In the genomic region with DNA sequence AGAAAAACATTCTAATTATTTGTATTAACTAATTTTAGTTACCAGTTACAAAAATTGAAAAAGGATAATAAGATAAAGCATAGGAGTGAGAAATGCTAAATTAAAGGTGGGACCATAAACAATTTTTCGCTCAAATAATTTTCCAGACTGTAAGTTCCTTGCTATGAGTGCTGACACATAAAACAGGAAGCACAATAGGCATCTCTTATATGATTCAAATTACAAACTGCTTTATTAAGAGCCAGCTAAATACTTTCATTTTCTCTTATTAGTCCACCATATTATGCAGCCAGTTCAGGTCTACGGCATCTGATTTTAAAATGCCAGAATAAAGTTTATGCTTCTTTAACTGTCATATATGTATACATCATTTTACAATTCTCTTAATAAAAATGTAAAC, we compare ENCODE assay signal across 9 cellular contexts. TPM values are rescaled to one million over a fixed set of nuclear protein-coding genes. Genes with fewer than 3 reads are reported as not detected.
DNase-seq lines count a peak whose midpoint lies in the region; ATAC-seq and TF ChIP-seq lines count a peak whose summit lies in the region.
"Had no signal": no experiment of that assay in that cellular context is flagged by ENCODE, and none has a peak within 500 bp of the region (broad histone marks: within the 10 kb centered on the region; RNA-seq: fewer than 3 reads in every experiment).

No MANE protein-coding gene starts in this region.

- peaks cover 20 to 28% of the 10 kb centered on the region in 2 donors for H3K4me1 Mint-ChIP-seq in natural killer cell treated with Interleukin-12 subunit alpha and Interleukin-12 subunit beta and Interleukin-15 and Interleukin-18, amount 100 ng/mL, for 72 hours (ENCODE audit: low read depth in 2 of 2)

- H3K27ac Mint-ChIP-seq in natural killer cell treated with Interleukin-12 subunit alpha and Interleukin-12 subunit beta and Interleukin-15 and Interleukin-18, amount 100 ng/mL, for 72 hours, result peak overlapping the region; percentile 67 to 76

- no peaks in the 10 kb centered on the region for H3K27me3 Mint-ChIP-seq in natural killer cell treated with Interleukin-12 subunit alpha and Interleukin-12 subunit beta and Interleukin-15 and Interleukin-18, amount 100 ng/mL, for 72 hours

- no peaks in the 10 kb centered on the region for H3K9me3 Mint-ChIP-seq in natural killer cell treated with Interleukin-12 subunit alpha and Interleukin-12 subunit beta and Interleukin-15 and Interleukin-18, amount 100 ng/mL, for 72 hours

- H3K4me3 ChIP-seq in NB4 (ENCODE audit: low read depth, low read length), result peak overlapping the region; percentile 8
- H3K4me3 ChIP-seq in choroid plexus epithelial cell (ENCODE audit: low read depth, low read length), result no peak overlapping the region
- H3K4me3 ChIP-seq: upper lobe of left lung had no signal

- peak overlapping the region; percentile 63 for H3K4me3 Mint-ChIP-seq in natural killer cell treated with Interleukin-12 subunit alpha and Interleukin-12 subunit beta and Interleukin-15 and Interleukin-18, amount 100 ng/mL, for 72 hours

- TF ChIP-seq CTCF in GM10266 (IDR thresholded peaks at IDR 0.05; ENCODE audit: control insufficient read depth, insufficient read depth, low read depth, missing control alignments) (no peak), NB4 (IDR thresholded peaks at IDR 0.05; ENCODE audit: low read depth, low read length) (no peak), choroid plexus epithelial cell (conservative IDR thresholded peaks at IDR 0.05; ENCODE audit: low read depth, low read length) (no peak)

- ATAC-seq in natural killer cell treated with Interleukin-12 subunit alpha and Interleukin-12 subunit beta and Interleukin-15 and Interleukin-18, amount 100 ng/mL, for 72 hours, result no peak
- ATAC-seq in HG03135 (IDR thresholded peaks at IDR 0.05; ENCODE audit: unreplicated experiment), result no peak
- no peak for ATAC-seq in HG02981 (IDR thresholded peaks at IDR 0.05; ENCODE audit: unreplicated experiment)

- H3K36me3 Mint-ChIP-seq in natural killer cell treated with Interleukin-12 subunit alpha and Interleukin-12 subunit beta and Interleukin-15 and Interleukin-18, amount 100 ng/mL, for 72 hours, result no peaks in the 10 kb centered on the region

- TF ChIP-seq POLR2A in NB4 (IDR thresholded peaks at IDR 0.05; ENCODE audit: extremely low read depth, insufficient read length), result no peak

- DNase-seq in GM10266 (ENCODE audit: extremely low spot score) (peak; percentile 34), NB4 (ENCODE audit: low read depth) (peak; percentile 15), choroid plexus epithelial cell (ENCODE audit: low read depth) (peak; percentile 53), T1000 (lab: John Stamatoyannopoulos, UW) (no peak)
- DNase-seq in natural killer cell treated with Interleukin-12 subunit alpha and Interleukin-12 subunit beta and Interleukin-15 and Interleukin-18, amount 100 ng/mL, for 72 hours (ENCODE audit: low spot score), result no peak
- DNase-seq: NCI-H226, upper lobe of left lung had no signal

RNA-seq across cellular contexts. Expression of a gene that starts 4.4 kb away (rescaled TPM):
- total RNA-seq in natural killer cell treated with Interleukin-12 subunit alpha and Interleukin-12 subunit beta and Interleukin-15 and Interleukin-18, amount 100 ng/mL, for 72 hours, result 10 to 100 TPM; 45.0 to 57.3 TPM

RNA-seq across cellular contexts. Expression of a gene that starts 12.3 kb away (rescaled TPM):
- total RNA-seq in natural killer cell treated with Interleukin-12 subunit alpha and Interleukin-12 subunit beta and Interleukin-15 and Interleukin-18, amount 100 ng/mL, for 72 hours, result 10 to 100 TPM in 1 of 2 donors, 1 to 10 TPM in 1; 7.0 to 13.3 TPM

RNA-seq across cellular contexts. Expression of a gene that starts 30.5 kb away (rescaled TPM):
- 1 to 10 TPM; 5.1 to 7.5 TPM for total RNA-seq in natural killer cell treated with Interleukin-12 subunit alpha and Interleukin-12 subunit beta and Interleukin-15 and Interleukin-18, amount 100 ng/mL, for 72 hours

RNA-seq across cellular contexts. Expression of a gene that starts 40.0 kb away (rescaled TPM):
- 10 to 100 TPM; 27.6 to 31.2 TPM for total RNA-seq in natural killer cell treated with Interleukin-12 subunit alpha and Interleukin-12 subunit beta and Interleukin-15 and Interleukin-18, amount 100 ng/mL, for 72 hours

Comparison
In these comparisons a context has a peak if more than half of its experiments do, and no peak if none do; other contexts are left out.
1. DNase-seq: peak in GM10266 (single experiment), NB4 (single experiment) and choroid plexus epithelial cell (single experiment); none in natural killer cell treated with Interleukin-12 subunit alpha and Interleukin-12 subunit beta and Interleukin-15 and Interleukin-18, amount 100 ng/mL, for 72 hours (single experiment) and T1000 (single experiment).